In genomic region chr16:11924046-11924445, GRCh38 we compare ENCODE assay signal across 1 cellular context. TPM values are rescaled to one million over a fixed set of nuclear protein-coding genes. Genes with fewer than 3 reads are reported as not detected.
"Had no signal": no experiment of that assay in that cellular context is flagged by ENCODE, and none has a peak within 500 bp of the region (broad histone marks: within the 10 kb centered on the region; RNA-seq: fewer than 3 reads in every experiment).

No MANE protein-coding gene starts in this region.

RNA-seq across cellular contexts. Expression of gene TNFRSF17, which starts 41.0 kb away (rescaled TPM):
- total RNA-seq: G401 had no signal
